Comparison of ENCODE assay signal across 21 cellular contexts in genomic region chr21:14753069-14753465, GRCh38.
"Had no signal": no experiment of that assay in that cellular context is flagged by ENCODE, and none has a peak within 500 bp of the region (broad histone marks: within the 10 kb centered on the region; RNA-seq: fewer than 3 reads in every experiment).

No MANE protein-coding gene starts in this region.

- H3K4me3 ChIP-seq: coronary artery, heart left ventricle, spleen, tibial artery, upper lobe of right lung had no signal

- H3K36me3 ChIP-seq: heart left ventricle, spleen, tibial artery, upper lobe of right lung had no signal

- H3K27ac ChIP-seq: coronary artery, heart left ventricle, spleen, tibial artery, upper lobe of right lung had no signal

- H3K27me3 ChIP-seq: spleen, tibial artery, upper lobe of right lung had no signal

- FAIRE-seq: endothelial cell of umbilical vein, frontal cortex, islet of Langerhans had no signal

- H3K9me3 ChIP-seq: tibial artery, upper lobe of right lung had no signal

- H3K4me1 ChIP-seq: spleen, tibial artery, upper lobe of right lung had no signal

- ATAC-seq: heart left ventricle; left lobe of liver; naive thymus-derived CD8-positive, alpha-beta T cell; sciatic nerve; stimulated activated memory B cell treated with anti-CD40 and anti-IgM and Interleukin-4, amounts not matched to agents 10 μg/mL and 1 μg/mL and 100 μg/mL, for 72 hours; upper lobe of right lung had no signal

- DNase-seq: effector CD4-positive, alpha-beta T cell; endodermal cell; heart left ventricle; hippocampal formation; kidney glomerular epithelial cell; mammary epithelial cell; naive thymus-derived CD8-positive, alpha-beta T cell; posterior cingulate gyrus; spleen; stimulated activated CD4-positive, alpha-beta T cell treated with anti-CD3 and anti-CD28 coated beads, Interleukin-15, amount 100 ng/mL, for 24 hours; stimulated activated CD4-positive, alpha-beta T cell treated with anti-CD3 and anti-CD28 coated beads, Interleukin-1b, Interleukin-23, amount 100 ng/mL, for 48 hours; stimulated activated CD4-positive, alpha-beta T cell treated with anti-CD3 and anti-CD28 coated beads, Interleukin-4, amount 100 ng/mL, for 24 hours; tibial artery; upper lobe of right lung had no signal
